In the genomic region with DNA sequence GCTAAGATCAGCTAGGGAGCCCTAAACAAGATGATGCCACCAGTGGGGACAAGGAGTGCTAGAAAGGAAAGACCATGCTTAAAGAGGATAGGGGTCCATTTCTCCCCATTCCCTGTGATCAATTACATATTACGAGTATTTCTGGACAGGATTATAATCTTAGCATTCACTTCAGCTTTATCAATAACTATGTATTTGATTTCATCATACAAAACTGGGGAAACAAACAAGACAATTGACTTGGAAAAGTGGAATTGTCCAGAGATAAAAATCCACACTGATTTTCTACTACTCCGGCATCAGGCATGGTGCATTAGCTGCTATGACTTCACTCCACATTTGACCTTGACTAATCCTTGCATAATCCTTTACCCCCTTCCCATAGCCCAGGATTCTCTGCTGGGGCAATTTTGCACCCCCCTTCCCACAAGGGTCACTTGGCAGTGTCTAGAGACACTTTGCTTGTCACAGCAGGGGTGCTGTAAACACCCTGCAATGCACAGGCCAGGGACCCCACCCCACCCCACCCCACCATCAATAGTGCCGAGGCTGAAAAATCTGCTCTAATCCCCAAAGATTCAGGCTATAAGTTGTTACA, we compare ENCODE assay signal across 18 cellular contexts. TPM values are rescaled to one million over a fixed set of nuclear protein-coding genes. Genes with fewer than 3 reads are reported as not detected.
DNase-seq lines count a peak whose midpoint lies in the region; ATAC-seq, FAIRE-seq and TF ChIP-seq lines count a peak whose summit lies in the region.
"Had no signal": no experiment of that assay in that cellular context is flagged by ENCODE, and none has a peak within 500 bp of the region (broad histone marks: within the 10 kb centered on the region; RNA-seq: fewer than 3 reads in every experiment).

No MANE protein-coding gene starts in this region.

- TF ChIP-seq POLR2A in A549 (IDR thresholded peaks at IDR 0.05; ENCODE audit: low read length): no peak
- no peak for TF ChIP-seq POLR2A in endothelial cell of umbilical vein (IDR thresholded peaks at IDR 0.05; ENCODE audit: low read depth, low read length)
- TF ChIP-seq POLR2A in right lobe of liver (IDR thresholded peaks at IDR 0.05): no peak

- H2AFZ ChIP-seq in PC-3 (ENCODE audit: low read length) (no peak overlapping the region), endothelial cell of umbilical vein (ENCODE audit: low read depth, low read length) (no peak overlapping the region)

- H3K27ac ChIP-seq in A549 (no peak overlapping the region), PC-3 (ENCODE audit: low read length) (peak overlapping the region; percentile 25), endothelial cell of umbilical vein (ENCODE audit: insufficient read depth, low read depth, low read length) (peak overlapping the region; percentile 74), right lobe of liver (no peak overlapping the region)
- H3K27ac ChIP-seq: BLaER1 treated with 17β-estradiol and CSF1 and Interleukin-3, amounts not matched to agents 10 nM and 100 nM had no signal

- no peaks in the 10 kb centered on the region for H3K9me1 ChIP-seq in endothelial cell of umbilical vein (replicated peaks; ENCODE audit: control insufficient read depth, extremely low read depth, insufficient read depth, low read length)

- H3F3A ChIP-seq in PC-3 (ENCODE audit: low read length, unreplicated experiment): no peaks in the 10 kb centered on the region

- H3K27me3 ChIP-seq in PC-3 (ENCODE audit: low read length) (no peaks in the 10 kb centered on the region), endothelial cell of umbilical vein (ENCODE audit: control insufficient read depth in 2 of 2, insufficient read depth in 2 of 2, low read length in 2 of 2) (no peaks in the 10 kb centered on the region), right lobe of liver (no peaks in the 10 kb centered on the region)
- H3K27me3 ChIP-seq: BLaER1 treated with 17β-estradiol and CSF1 and Interleukin-3, amounts not matched to agents 10 nM and 100 nM had no signal

- no peak for TF ChIP-seq EP300 in A549 (IDR thresholded peaks at IDR 0.05)

- H3K36me3 ChIP-seq in PC-3 (ENCODE audit: low read depth, low read length) (no peaks in the 10 kb centered on the region), endothelial cell of umbilical vein (ENCODE audit: control insufficient read depth in 2 of 2, extremely low read depth in 1 of 2, insufficient read depth in 2 of 2, low read length in 2 of 2) (no peaks in the 10 kb centered on the region), right lobe of liver (no peaks in the 10 kb centered on the region)
- H3K36me3 ChIP-seq: BLaER1 treated with 17β-estradiol and CSF1 and Interleukin-3, amounts not matched to agents 10 nM and 100 nM; HAP-1 had no signal

- dilution Hi-C loops in endothelial cell of umbilical vein (cut with MboI; ENCODE audit: extremely low pct_ligation_motif_present, low sequenced_read_pairs): no loop called here

- intact Hi-C loops in PC-3 (cut with micrococcal nuclease): loop anchor here (1.0 kb wide), 1 partner anchor 40 kb away; the partner anchor contains the start of gene MED10
- intact Hi-C loops in endothelial cell of umbilical vein (cut with micrococcal nuclease): loop anchor here (1.0 kb wide), 2 partner anchors 40 to 46 kb away; partner anchors contain the start of gene MED10
- intact Hi-C loops in right lobe of liver (cut with DNase I): no loop called here

- 41% methylated on average over 3 of the region's 3 CpGs for WGBS in A549 (ENCODE audit: missing lambda C conversion rate)
- 65% methylated on average over 3 of the region's 3 CpGs for WGBS in right lobe of liver (ENCODE audit: insufficient coverage, low coverage, low lambda C conversion rate, missing lambda C conversion rate)

- H4K20me1 ChIP-seq in PC-3 (ENCODE audit: low read length): no peaks in the 10 kb centered on the region
- no peaks in the 10 kb centered on the region for H4K20me1 ChIP-seq in endothelial cell of umbilical vein (replicated peaks; ENCODE audit: control insufficient read depth, extremely low read depth, insufficient read depth, low read length)
- H4K20me1 ChIP-seq: BLaER1 treated with 17β-estradiol and CSF1 and Interleukin-3, amounts not matched to agents 10 nM and 100 nM had no signal

- H3K9me3 ChIP-seq in A549: peaks cover 3% of the 10 kb centered on the region; the same call in 1 of the 3 replicates
- H3K9me3 ChIP-seq in PC-3 (ENCODE audit: low read length): no peaks in the 10 kb centered on the region
- no peaks in the 10 kb centered on the region for H3K9me3 ChIP-seq in endothelial cell of umbilical vein (replicated peaks; ENCODE audit: control insufficient read depth, insufficient read depth, low read length)
- no peaks in the 10 kb centered on the region for H3K9me3 ChIP-seq in right lobe of liver
- H3K9me3 ChIP-seq: HAP-1 had no signal

- H3K79me2 ChIP-seq in PC-3 (ENCODE audit: low read length) (no peaks in the 10 kb centered on the region), endothelial cell of umbilical vein (ENCODE audit: control insufficient read depth, insufficient read depth, low read length) (no peaks in the 10 kb centered on the region)

- no peaks in the 10 kb centered on the region for H3K9me2 ChIP-seq in PC-3 (replicated peaks; ENCODE audit: low read length)

- TSS peak; percentile 33 for BruUV-seq in PC-3 (replicated peaks; lab: Mats Ljungman, UMichigan)
- BruUV-seq in endothelial cell of umbilical vein (replicated peaks; lab: Mats Ljungman, UMichigan): no TSS peak

- no peak overlapping the region for H3K4me3 ChIP-seq in A549
- no peak overlapping the region for H3K4me3 ChIP-seq in PC-3 (ENCODE audit: low read length)
- H3K4me3 ChIP-seq in endothelial cell of umbilical vein (replicated peaks in 1 of 3; ENCODE audit: insufficient read depth in 1 of 3, low read depth in 1 of 3, low read length in 3 of 3): no peak overlapping the region
- H3K4me3 ChIP-seq in right lobe of liver: no peak overlapping the region
- H3K4me3 ChIP-seq: BLaER1 treated with 17β-estradiol and CSF1 and Interleukin-3, amounts not matched to agents 10 nM and 100 nM; HAP-1 had no signal

- peak overlapping the region; percentile 36 for H3K4me2 ChIP-seq in A549
- H3K4me2 ChIP-seq in PC-3 (ENCODE audit: low read length): peak overlapping the region; percentile 36; the same call in 1 of the 2 replicates
- H3K4me2 ChIP-seq in endothelial cell of umbilical vein (ENCODE audit: insufficient read depth, low read length): peak overlapping the region; percentile 19
- H3K4me2 ChIP-seq: BLaER1 treated with 17β-estradiol and CSF1 and Interleukin-3, amounts not matched to agents 10 nM and 100 nM had no signal

- CTCF ChIA-PET in A549 (lab: Yijun Ruan, JAX) (no interaction called here), PC-3 (lab: Charles Lee) (no interaction called here), endothelial cell of umbilical vein (lab: Charles Lee) (interaction anchor here (0.9 to 1.1 kb wide), 2 partner anchors 13 to 41 kb away, joined by 3 to 6 read pairs; partner anchors contain the start of gene MED10)

- ATAC-seq in A549 (no peak), PC-3 (no peak), right lobe of liver (no peak), omental fat pad (ENCODE audit: low FRiP score) (no peak), HG03354 (IDR thresholded peaks at IDR 0.05; ENCODE audit: poor library complexity, severe bottlenecking, unreplicated experiment) (no peak)

- POLR2A ChIA-PET in A549 (lab: Yijun Ruan, JAX) (no interaction called here), PC-3 (lab: Charles Lee; ENCODE audit: unreplicated experiment) (no interaction called here), endothelial cell of umbilical vein (lab: Charles Lee) (no interaction called here)

- TF ChIP-seq RAD21 in A549 (conservative IDR thresholded peaks at IDR 0.05 in 1 of 2, IDR thresholded peaks at IDR 0.05 in 1 of 2): no peak

- TF ChIP-seq CTCF in A549 (IDR thresholded peaks at IDR 0.05) (no peak), PC-3 (conservative IDR thresholded peaks at IDR 0.05; ENCODE audit: low read depth, low read length) (no peak), endothelial cell of umbilical vein (IDR thresholded peaks at IDR 0.05; ENCODE audit: extremely low read depth in 1 of 2, insufficient read depth in 1 of 2, low read depth in 1 of 2, low read length in 2 of 2) (no peak), right lobe of liver (IDR thresholded peaks at IDR 0.05) (no peak), omental fat pad (IDR thresholded peaks at IDR 0.05) (no peak)

- H3K4me1 ChIP-seq in A549 (peaks cover 11% of the 10 kb centered on the region; the same call in 2 of the 3 replicates), PC-3 (ENCODE audit: insufficient read depth, low read length) (peaks cover 30% of the 10 kb centered on the region), endothelial cell of umbilical vein (ENCODE audit: control insufficient read depth, extremely low read depth, insufficient read depth, low read length) (peaks cover 40% of the 10 kb centered on the region), right lobe of liver (no peaks in the 10 kb centered on the region)
- H3K4me1 ChIP-seq: BLaER1 treated with 17β-estradiol and CSF1 and Interleukin-3, amounts not matched to agents 10 nM and 100 nM; HAP-1 had no signal

- no peak for FAIRE-seq in A549 (lab: Jason Lieb, UNC)
- FAIRE-seq in endothelial cell of umbilical vein (lab: Jason Lieb, UNC): no peak
- FAIRE-seq: GM19239, H1 had no signal

- H3K9ac ChIP-seq in PC-3 (ENCODE audit: low read length): no peak overlapping the region
- peak overlapping the region; percentile 15 for H3K9ac ChIP-seq in endothelial cell of umbilical vein (replicated peaks; ENCODE audit: extremely low read depth, insufficient read depth, low read length)
- H3K9ac ChIP-seq: BLaER1 treated with 17β-estradiol and CSF1 and Interleukin-3, amounts not matched to agents 10 nM and 100 nM had no signal

- no peak for DNase-seq in A549 (ENCODE audit: low read depth in 1 of 2, low spot score in 1 of 2)
- peak; percentile 62 for DNase-seq in NCI-H2227 (lab: John Stamatoyannopoulos, UW; ENCODE audit: unreplicated experiment)
- DNase-seq in PC-3: no peak
- DNase-seq in endothelial cell of umbilical vein (ENCODE audit: low read depth, low spot score): no peak
- no peak for DNase-seq in right lobe of liver
- DNase-seq in omental fat pad (ENCODE audit: low spot score): no peak
- no peak for DNase-seq in NCI-H345 treated with DMSO at 0.1 percent for 48 hours (lab: John Stamatoyannopoulos, UW; ENCODE audit: unreplicated experiment)
- DNase-seq: 8988T; ACHN; CD4-positive, CD25-positive, alpha-beta regulatory T cell; DMS53; GF-D8 had no signal

RNA-seq across cellular contexts. Expression of gene UBE2QL1, which starts 29.9 kb away (rescaled TPM):
- polyA plus RNA-seq in A549 (2011; rRNA removed) (0.04 and 0.05 TPM in 2 replicates), A549 (2017; fragmentation: RNase III; extraction: RNeasy Plus Mini Kit Qiagen cat#74134 plus additional on column Dnase treatment) (0.04 to 0.07 TPM in 2 of 3 replicates, not detected in the other), endothelial cell of umbilical vein (0.04 and 0.05 TPM in 2 replicates)
- 0.03 and 0.04 TPM in 2 replicates for polyA plus RNA-seq in A549 (2012; cell fraction: cytosol; rRNA removed)
- 0.04 TPM in 1 of 2 replicates, not detected in the other for polyA plus RNA-seq in A549 (2012; cell fraction: nucleus; rRNA removed)
- 0.10 TPM in 1 of 2 replicates, not detected in the other for polyA minus RNA-seq in A549 (2011; rRNA and poly(A)+ RNA removed)
- total RNA-seq in PC-3 (2014; rRNA removed) (7.4 and 8.8 TPM in 2 replicates), endothelial cell of umbilical vein (0.15 and 0.21 TPM in 2 replicates), right lobe of liver (under 1 TPM; 0.20 to 0.74 (median 0.54) TPM), omental fat pad (1 to 10 TPM in 2 of 4 donors, under 1 TPM in 2; 0.72 to 5.0 (median 2.4) TPM)
- 0.08 and 0.09 TPM in 2 replicates for polyA plus RNA-seq in endothelial cell of umbilical vein (2011; cell fraction: cytosol; rRNA removed)
- 0.04 and 0.07 TPM in 2 replicates for polyA plus RNA-seq in endothelial cell of umbilical vein (2011; cell fraction: nucleus; rRNA removed)
- polyA plus RNA-seq in endothelial cell of umbilical vein (2012): 0.11 and 0.19 TPM in 2 replicates
- 0.10 TPM in 1 of 2 replicates, not detected in the other for polyA minus RNA-seq in endothelial cell of umbilical vein
- not detected for polyA minus RNA-seq in endothelial cell of umbilical vein (2011; cell fraction: cytosol; rRNA and poly(A)+ RNA removed)
- 0.10 TPM in 1 of 2 replicates, not detected in the other for polyA minus RNA-seq in endothelial cell of umbilical vein (2011; cell fraction: nucleus; rRNA and poly(A)+ RNA removed)
- total RNA-seq: CD4-positive, CD25-positive, alpha-beta regulatory T cell; HFFc6 had no signal
- polyA plus RNA-seq: CD4-positive, CD25-positive, alpha-beta regulatory T cell had no signal

RNA-seq across cellular contexts. Expression of gene MED10, which starts 40.4 kb away (rescaled TPM):
- polyA plus RNA-seq in A549 (2011; rRNA removed): 40.6 and 59.4 TPM in 2 replicates
- polyA plus RNA-seq in A549 (2012; cell fraction: cytosol; rRNA removed): 74.8 and 80.5 TPM in 2 replicates
- polyA plus RNA-seq in A549 (2012; cell fraction: nucleus; rRNA removed): 44.1 and 49.4 TPM in 2 replicates
- polyA plus RNA-seq in A549 (2017; fragmentation: RNase III; extraction: RNeasy Plus Mini Kit Qiagen cat#74134 plus additional on column Dnase treatment): 56.7 to 58.6 TPM (median 57.6 TPM) in 3 replicates
- 13.2 and 14.2 TPM in 2 replicates for polyA minus RNA-seq in A549 (2011; rRNA and poly(A)+ RNA removed)
- 94.0 and 102 TPM in 2 replicates for total RNA-seq in PC-3 (2014; rRNA removed)
- 55.6 and 57.8 TPM in 2 replicates for total RNA-seq in endothelial cell of umbilical vein
- polyA plus RNA-seq in endothelial cell of umbilical vein: 49.8 and 56.3 TPM in 2 replicates
- polyA plus RNA-seq in endothelial cell of umbilical vein (2011; cell fraction: cytosol; rRNA removed): 60.2 and 65.5 TPM in 2 replicates
- polyA plus RNA-seq in endothelial cell of umbilical vein (2011; cell fraction: nucleus; rRNA removed): 55.0 and 80.6 TPM in 2 replicates
- polyA plus RNA-seq in endothelial cell of umbilical vein (2012): 53.5 and 68.5 TPM in 2 replicates
- polyA minus RNA-seq in endothelial cell of umbilical vein: 9.9 and 16.5 TPM in 2 replicates
- polyA minus RNA-seq in endothelial cell of umbilical vein (2011; cell fraction: cytosol; rRNA and poly(A)+ RNA removed): 16.0 TPM
- polyA minus RNA-seq in endothelial cell of umbilical vein (2011; cell fraction: nucleus; rRNA and poly(A)+ RNA removed): 32.0 and 32.4 TPM in 2 replicates
- 10 to 100 TPM in 4 of 6 experiments, 1 to 10 TPM in 2; 9.3 to 15.4 (median 12.7) TPM for total RNA-seq in right lobe of liver
- total RNA-seq in omental fat pad: 10 to 100 TPM; 22.8 to 36.1 (median 27.8) TPM

Comparison
In these comparisons a context has a peak if more than half of its experiments do, and no peak if none do; other contexts are left out.
1. H3K27ac ChIP-seq: peak in PC-3 (single experiment) and endothelial cell of umbilical vein (single experiment); none in A549 (0 of 2) and right lobe of liver (0 of 3).
2. intact Hi-C loops: an anchor here in PC-3 (1.0 kb wide) and endothelial cell of umbilical vein (1.0 kb wide); none called in right lobe of liver.
3. Peak in every context shown above with its lines, with median percentiles within 50 percentile points of each other: H3K4me2 ChIP-seq.